Comparison of ENCODE assay signal across 31 cellular contexts in genomic region chr2:222248818-222249217, GRCh38. TPM values are rescaled to one million over a fixed set of nuclear protein-coding genes. Genes with fewer than 3 reads are reported as not detected.
"Had no signal": no experiment of that assay in that cellular context is flagged by ENCODE, and none has a peak within 500 bp of the region (broad histone marks: within the 10 kb centered on the region; RNA-seq: fewer than 3 reads in every experiment).

No MANE protein-coding gene starts in this region.

- ATAC-seq: Panc1, Right ventricle myocardium inferior had no signal

- DNase-seq: Karpas-422, MV-4-11, NCI-H1092, NCI-H1105 treated with DMSO at 0.1 percent for 48 hours, NCI-H1417, NCI-H1436, NCI-H146, NCI-H1694, NCI-H187, NCI-H1930, NCI-H2029 treated with DMSO at 0.1 percent for 48 hours, NCI-H2081 treated with DMSO at 0.1 percent for 48 hours, NCI-H2107, NCI-H2171 treated with DMSO at 0.1 percent for 48 hours, NCI-H2227 treated with DMSO at 0.1 percent for 48 hours, NCI-H446, NCI-H510A treated with DMSO at 0.1 percent for 48 hours, NCI-H524 treated with DMSO at 0.1 percent for 48 hours, NCI-H526 treated with DMSO at 0.1 percent for 48 hours, NCI-H774, PC-9, SHP77, SIG-M5, SJCRH30, SK-N-SH, SW 1271, T-helper 1 cell had no signal

- H3K4me3 ChIP-seq: PC-9, SJCRH30 had no signal

RNA-seq across cellular contexts. Expression of gene PAX3, which starts 50.0 kb away (rescaled TPM):
- total RNA-seq: MCF 10A, OCI-LY7, PC-9, Right ventricle myocardium inferior had no signal
- polyA plus RNA-seq: SK-N-SH had no signal
